ENCODE assay signal across 8 cellular contexts in genomic region chr16:48609453-48610023, GRCh38. TPM values are rescaled to one million over a fixed set of nuclear protein-coding genes. Genes with fewer than 3 reads are reported as not detected.
DNase-seq lines count a peak whose midpoint lies in the region; ATAC-seq and TF ChIP-seq lines count a peak whose summit lies in the region.

No MANE protein-coding gene starts in this region.

- peak; percentile 48 to 49 for DNase-seq in NCI-H2081 (lab: John Stamatoyannopoulos, UW)
- DNase-seq in NCI-H2081 treated with DMSO at 0.1 percent for 48 hours (lab: John Stamatoyannopoulos, UW), result no peak
- peak; percentile 30 for DNase-seq in NCI-H1694 treated with DMSO at 0.1 percent for 48 hours (lab: John Stamatoyannopoulos, UW)
- peak; percentile 56 for DNase-seq in activated CD8-positive, alpha-beta T cell treated with anti-CD3 and anti-CD28 coated beads, Interleukin-2, amount 10 ng/mL, durations not matched to agents 7 days and 5 days
- no peak for DNase-seq in esophagus squamous epithelium (lab: John Stamatoyannopoulos, UW)
- DNase-seq in naive thymus-derived CD8-positive, alpha-beta T cell, result peak in 8 of 10 donors; percentile 21 to 73 (median 43)
- peak; percentile 70 to 85 for DNase-seq in vagina (ENCODE audit: extremely low spot score in 2 of 2)

- H3K4me3 ChIP-seq in esophagus squamous epithelium (peak overlapping the region; percentile 85 to 100 (median 95)), vagina (peak overlapping the region; percentile 96 to 100)

- POLR2A ChIA-PET in activated CD8-positive, alpha-beta T cell treated with anti-CD3 and anti-CD28 coated beads, Interleukin-2, amount 10 ng/mL, durations not matched to agents 7 days and 5 days (lab: Charles Lee), result interaction anchor here (0.5 to 2.0 kb wide), 8 partner anchors 8 to 1636 kb away, joined by 3 to 6 read pairs (median 4); partner anchors contain the start of gene DNAJA2
- POLR2A ChIA-PET in naive thymus-derived CD8-positive, alpha-beta T cell (lab: Charles Lee), result interaction anchor here (0.7 to 7.9 kb wide), 7 partner anchors 9 to 1636 kb away, joined by 3 to 123 read pairs (median 5); partner anchors contain the start of genes DNAJA2 and SIAH1

- ATAC-seq in HG02759 (IDR thresholded peaks at IDR 0.05; ENCODE audit: unreplicated experiment), result peak; percentile 56
- peak; percentile 58 for ATAC-seq in activated CD8-positive, alpha-beta T cell treated with anti-CD3 and anti-CD28 coated beads, Interleukin-2, amount 10 ng/mL, durations not matched to agents 7 days and 5 days
- ATAC-seq in naive thymus-derived CD8-positive, alpha-beta T cell, result peak; percentile 27 to 37

- peaks cover 56 to 82% (median 60%) of the 10 kb centered on the region in 3 donors for H3K4me1 ChIP-seq in esophagus squamous epithelium
- H3K4me1 ChIP-seq in vagina, result peaks cover 74% of the 10 kb centered on the region

- H3K36me3 Mint-ChIP-seq in activated CD8-positive, alpha-beta T cell treated with anti-CD3 and anti-CD28 coated beads, Interleukin-2, amount 10 ng/mL, durations not matched to agents 7 days and 5 days (ENCODE audit: low read depth), result peaks cover 7% of the 10 kb centered on the region
- H3K36me3 Mint-ChIP-seq in naive thymus-derived CD8-positive, alpha-beta T cell, result peaks cover 0 to 4% (median 2%) of the 10 kb centered on the region in 3 donors

- H3K27ac Mint-ChIP-seq in activated CD8-positive, alpha-beta T cell treated with anti-CD3 and anti-CD28 coated beads, Interleukin-2, amount 10 ng/mL, durations not matched to agents 7 days and 5 days, result peak overlapping the region; percentile 92
- H3K27ac Mint-ChIP-seq in naive thymus-derived CD8-positive, alpha-beta T cell, result peak overlapping the region in 7 of 10 donors; percentile 85 to 97 (median 95)

- H3K27ac ChIP-seq in esophagus squamous epithelium, result peak overlapping the region; percentile 95 to 100 (median 99)
- H3K27ac ChIP-seq in vagina, result peak overlapping the region; percentile 86

- no peaks in the 10 kb centered on the region for H3K9me3 ChIP-seq in esophagus squamous epithelium
- no peaks in the 10 kb centered on the region for H3K9me3 ChIP-seq in vagina

- no peaks in the 10 kb centered on the region for H3K36me3 ChIP-seq in esophagus squamous epithelium
- H3K36me3 ChIP-seq in vagina, result no peaks in the 10 kb centered on the region

- intact Hi-C loops in esophagus squamous epithelium (cut with DNase I), result loop anchor here (10.0 kb wide), 1 partner anchor 75 kb away; no protein-coding TSS in a partner anchor
- intact Hi-C loops in vagina (cut with DNase I), result loop anchor here (10.0 kb wide), 2 partner anchors 225 to 365 kb away; partner anchors contain the start of genes ABCC11, LONP2 and SIAH1

- H3K9me3 Mint-ChIP-seq in activated CD8-positive, alpha-beta T cell treated with anti-CD3 and anti-CD28 coated beads, Interleukin-2, amount 10 ng/mL, durations not matched to agents 7 days and 5 days (ENCODE audit: insufficient read depth), result no peaks in the 10 kb centered on the region
- peaks cover 0 to 5% (median 3%) of the 10 kb centered on the region in 9 donors for H3K9me3 Mint-ChIP-seq in naive thymus-derived CD8-positive, alpha-beta T cell

- peaks cover 36% of the 10 kb centered on the region for H3K4me1 Mint-ChIP-seq in activated CD8-positive, alpha-beta T cell treated with anti-CD3 and anti-CD28 coated beads, Interleukin-2, amount 10 ng/mL, durations not matched to agents 7 days and 5 days (ENCODE audit: low read depth)
- H3K4me1 Mint-ChIP-seq in naive thymus-derived CD8-positive, alpha-beta T cell, result peaks cover 29 to 41% (median 36%) of the 10 kb centered on the region in 4 donors

- H3K27me3 ChIP-seq in esophagus squamous epithelium (no peaks in the 10 kb centered on the region), vagina (no peaks in the 10 kb centered on the region)

- H3K4me3 Mint-ChIP-seq in activated CD8-positive, alpha-beta T cell treated with anti-CD3 and anti-CD28 coated beads, Interleukin-2, amount 10 ng/mL, durations not matched to agents 7 days and 5 days, result no peak overlapping the region
- H3K4me3 Mint-ChIP-seq in naive thymus-derived CD8-positive, alpha-beta T cell, result peak overlapping the region in 3 of 10 donors; percentile 43 to 94 (median 46)

- H3K27me3 Mint-ChIP-seq in activated CD8-positive, alpha-beta T cell treated with anti-CD3 and anti-CD28 coated beads, Interleukin-2, amount 10 ng/mL, durations not matched to agents 7 days and 5 days (ENCODE audit: low read depth), result no peaks in the 10 kb centered on the region
- peaks cover 0 to 2% (median 0%) of the 10 kb centered on the region in 5 donors for H3K27me3 Mint-ChIP-seq in naive thymus-derived CD8-positive, alpha-beta T cell

- TF ChIP-seq POLR2A in esophagus squamous epithelium (IDR thresholded peaks at IDR 0.05) (no peak), vagina (IDR thresholded peaks at IDR 0.05) (no peak)

- no peak for TF ChIP-seq CTCF in esophagus squamous epithelium (IDR thresholded peaks at IDR 0.05)
- no peak for TF ChIP-seq CTCF in vagina (IDR thresholded peaks at IDR 0.05)

- 0% methylated on average over 14 to 15 of the region's 76 CpGs for WGBS in esophagus squamous epithelium, 2 donors

- CTCF ChIA-PET in activated CD8-positive, alpha-beta T cell treated with anti-CD3 and anti-CD28 coated beads, Interleukin-2, amount 10 ng/mL, durations not matched to agents 7 days and 5 days (lab: Charles Lee), result interaction anchor here (1.1 to 1.2 kb wide), 2 partner anchors 9 to 14 kb away, joined by 4 to 8 read pairs; no protein-coding TSS in a partner anchor

RNA-seq across cellular contexts. Expression of gene N4BP1, which starts 0.4 kb away (rescaled TPM):
- total RNA-seq in activated CD8-positive, alpha-beta T cell treated with anti-CD3 and anti-CD28 coated beads, Interleukin-2, amount 10 ng/mL, durations not matched to agents 7 days and 5 days, result 10 to 100 TPM; 56.1 to 59.1 TPM
- 10 to 100 TPM; 32.4 to 67.4 (median 37.6) TPM for total RNA-seq in esophagus squamous epithelium
- total RNA-seq in naive thymus-derived CD8-positive, alpha-beta T cell, result 10 to 100 TPM; 79.2 to 85.1 TPM
- 10 to 100 TPM; 20.1 to 48.4 (median 31.9) TPM for polyA plus RNA-seq in naive thymus-derived CD8-positive, alpha-beta T cell
- total RNA-seq in vagina, result 44.0 TPM

Comparison
In these comparisons a context has a peak if more than half of its experiments do, and no peak if none do; other contexts are left out.
1. DNase-seq: peak in NCI-H2081 (2 of 2), NCI-H1694 treated with DMSO at 0.1 percent for 48 hours (single experiment), activated CD8-positive, alpha-beta T cell treated with anti-CD3 and anti-CD28 coated beads, Interleukin-2, amount 10 ng/mL, durations not matched to agents 7 days and 5 days (single experiment), naive thymus-derived CD8-positive, alpha-beta T cell (8 of 10) and vagina (2 of 2); none in NCI-H2081 treated with DMSO at 0.1 percent for 48 hours (single experiment) and esophagus squamous epithelium (single experiment).
2. Peak in every context shown above with its lines, with median percentiles within 50 percentile points of each other: ATAC-seq.